11 cellular contexts compared by ENCODE assay signal in genomic region chr10:101939273-101939635, GRCh38.
DNase-seq lines count a peak whose midpoint lies in the region; ATAC-seq and TF ChIP-seq lines count a peak whose summit lies in the region.
"Had no signal": no experiment of that assay in that cellular context is flagged by ENCODE, and none has a peak within 500 bp of the region (broad histone marks: within the 10 kb centered on the region; RNA-seq: fewer than 3 reads in every experiment).

No MANE protein-coding gene starts in this region.

- H3K4me2 ChIP-seq in HCT116 (ENCODE audit: low read length) = peak overlapping the region; percentile 61

- H3K9me3 Mint-ChIP-seq in stimulated activated naive B cell treated with anti-CD40 and anti-IgM and Interleukin-4, amounts not matched to agents 10 μg/mL and 1 μg/mL and 100 μg/mL, for 72 hours = no peaks in the 10 kb centered on the region

- TF ChIP-seq RAD21 in HCT116 (IDR thresholded peaks at IDR 0.05; ENCODE audit: low read depth) = peak; percentile 32; the same call in 1 of the 2 replicates

- BruUV-seq in HCT116 (replicated peaks; lab: Mats Ljungman, UMichigan) = no TSS peak

- no peak for TF ChIP-seq CTCF in HCT116 (IDR thresholded peaks at IDR 0.05 in 2 of 3, conservative IDR thresholded peaks at IDR 0.05 in 1 of 3; ENCODE audit: borderline replicate concordance in 1 of 3, insufficient read depth in 1 of 3, low read depth in 2 of 3, low read length in 2 of 3)

- no peaks in the 10 kb centered on the region for H4K20me1 ChIP-seq in HCT116 (ENCODE audit: insufficient read depth)

- H2AFZ ChIP-seq in HCT116 (ENCODE audit: low read depth, low read length, poor library complexity, severe bottlenecking) = no peak overlapping the region

- intact Hi-C loops in HCT116 (cut with micrococcal nuclease) = no loop called here

- H3K79me2 ChIP-seq in HCT116 (ENCODE audit: insufficient read depth, low read length) = no peaks in the 10 kb centered on the region

- no peaks in the 10 kb centered on the region for H3K27me3 ChIP-seq in HCT116 (ENCODE audit: insufficient read depth, low read length)
- H3K27me3 ChIP-seq: pancreas had no signal

- H3K4me1 Mint-ChIP-seq in stimulated activated naive B cell treated with anti-CD40 and anti-IgM and Interleukin-4, amounts not matched to agents 10 μg/mL and 1 μg/mL and 100 μg/mL, for 72 hours = peaks cover 27 to 48% of the 10 kb centered on the region in 2 donors

- peak overlapping the region; percentile 35 for H3K9ac ChIP-seq in HCT116 (ENCODE audit: low read length)

- DNase-seq in HCT116 (ENCODE audit: low read depth, low spot score) = peak; percentile 87
- peak; percentile 67 for DNase-seq in glomerular endothelial cell (ENCODE audit: extremely low read depth, low read depth, low spot score)
- DNase-seq in stimulated activated naive B cell treated with anti-CD40 and anti-IgM and Interleukin-4, amounts not matched to agents 10 μg/mL and 1 μg/mL and 100 μg/mL, for 72 hours = no peak
- no peak for DNase-seq in NCI-H128 (lab: John Stamatoyannopoulos, UW; ENCODE audit: unreplicated experiment)
- DNase-seq in ureter (ENCODE audit: low spot score) = no peak
- DNase-seq in NCI-H345 treated with DMSO at 0.1 percent for 48 hours (lab: John Stamatoyannopoulos, UW; ENCODE audit: unreplicated experiment) = no peak
- DNase-seq: activated CD4-positive, alpha-beta T cell treated with anti-CD3 and anti-CD28 coated beads for 48 hours; pancreas; stimulated activated naive CD4-positive, alpha-beta T cell treated with Interleukin-2 at 50 U/mL for 16 hours had no signal

- POLR2A ChIA-PET in HCT116 (lab: Charles Lee) = interaction anchor here (0.7 to 1.7 kb wide), 6 partner anchors 9 to 23 kb away, joined by 3 to 5 read pairs (median 3); no protein-coding TSS in a partner anchor

- no peak for TF ChIP-seq POLR2A in HCT116 (IDR thresholded peaks at IDR 0.05; ENCODE audit: borderline replicate concordance, extremely low read depth, insufficient read depth, insufficient read length)

- H3K36me3 Mint-ChIP-seq in stimulated activated naive B cell treated with anti-CD40 and anti-IgM and Interleukin-4, amounts not matched to agents 10 μg/mL and 1 μg/mL and 100 μg/mL, for 72 hours = peaks cover 29 to 51% of the 10 kb centered on the region in 2 donors

- H3K4me1 ChIP-seq in HCT116 (ENCODE audit: control insufficient read depth in 1 of 2, insufficient read depth in 2 of 2, low read length in 2 of 2) = peaks cover 29 to 48% of the 10 kb centered on the region in 2 experiments
- H3K4me1 ChIP-seq: pancreas had no signal

- H3K9me2 ChIP-seq in HCT116 (ENCODE audit: insufficient read depth) = no peaks in the 10 kb centered on the region

- H3K36me3 ChIP-seq in HCT116 (ENCODE audit: control insufficient read depth in 1 of 2, insufficient read depth in 2 of 2, low read length in 2 of 2) = no peaks in the 10 kb centered on the region
- H3K36me3 ChIP-seq: pancreas had no signal

- peak overlapping the region; percentile 12 to 27; a peak in 3 of 4 replicates for H3K4me3 ChIP-seq in HCT116 (replicated peaks in 1 of 2; ENCODE audit: low read depth in 1 of 2, low read length in 2 of 2)
- H3K4me3 ChIP-seq: pancreas had no signal

- CTCF ChIA-PET in HCT116 (lab: Charles Lee) = interaction anchor here (1.9 kb wide), 1 partner anchor 99 kb away, joined by 5 read pairs; no protein-coding TSS in a partner anchor

- no peaks in the 10 kb centered on the region for H3K27me3 Mint-ChIP-seq in stimulated activated naive B cell treated with anti-CD40 and anti-IgM and Interleukin-4, amounts not matched to agents 10 μg/mL and 1 μg/mL and 100 μg/mL, for 72 hours

- RAD21 ChIA-PET in HCT116 (lab: Charles Lee; ENCODE audit: low non-redundant PET in 1 of 2, low total read pairs in 2 of 2, uncharacterized antibody in 2 of 2, unreplicated experiment in 2 of 2) = no interaction called here

- H3K27ac Mint-ChIP-seq in stimulated activated naive B cell treated with anti-CD40 and anti-IgM and Interleukin-4, amounts not matched to agents 10 μg/mL and 1 μg/mL and 100 μg/mL, for 72 hours = no peak overlapping the region

- ATAC-seq in HCT116 = peak; percentile 56
- ATAC-seq in SK-N-SH treated with all-trans-retinoic acid at 6 μM for 48 hours = peak; percentile 50
- peak; percentile 59 to 63 for ATAC-seq in stimulated activated naive B cell treated with anti-CD40 and anti-IgM and Interleukin-4, amounts not matched to agents 10 μg/mL and 1 μg/mL and 100 μg/mL, for 72 hours (replicated peaks)
- no peak for ATAC-seq in HG02840 (IDR thresholded peaks at IDR 0.05; ENCODE audit: low FRiP score, unreplicated experiment)

- no peaks in the 10 kb centered on the region for H3K9me3 ChIP-seq in HCT116 (ENCODE audit: control insufficient read depth in 1 of 2, insufficient read depth in 1 of 2, low read depth in 1 of 2, low read length in 2 of 2)
- H3K9me3 ChIP-seq: pancreas had no signal

- no peak overlapping the region for H3K4me3 Mint-ChIP-seq in stimulated activated naive B cell treated with anti-CD40 and anti-IgM and Interleukin-4, amounts not matched to agents 10 μg/mL and 1 μg/mL and 100 μg/mL, for 72 hours

- H3K27ac ChIP-seq in HCT116 (ENCODE audit: low read depth, low read length) = peak overlapping the region; percentile 37; the same call in 1 of the 2 replicates
- H3K27ac ChIP-seq: pancreas had no signal

TF ChIP-seq in HCT116, 20 proteins besides CTCF, POLR2A, EP300 and RAD21 (continues in another document):
- TF ChIP-seq SP1 (IDR thresholded peaks at IDR 0.05; ENCODE audit: low read depth) (peak; percentile 98), CEBPB (IDR thresholded peaks at IDR 0.05; ENCODE audit: low read depth) (peak; percentile 100), JUND (IDR thresholded peaks at IDR 0.05) (peak; percentile 98), SIN3A (IDR thresholded peaks at IDR 0.05; ENCODE audit: low read depth) (peak; percentile 71; the same call in 1 of the 2 replicates), TCF7L2 (IDR thresholded peaks at IDR 0.05; ENCODE audit: borderline replicate concordance, extremely low read depth, insufficient read depth, insufficient read length) (no peak), ZBTB33 (IDR thresholded peaks at IDR 0.05; ENCODE audit: extremely low read depth, insufficient replicate concordance, low read length) (peak; percentile 44), POLR2AphosphoS5 (IDR thresholded peaks at IDR 0.05; ENCODE audit: low read depth, low read length) (peak; percentile 72), FOSL1 (IDR thresholded peaks at IDR 0.05; ENCODE audit: low read depth) (peak; percentile 96), YY1 (IDR thresholded peaks at IDR 0.05; ENCODE audit: extremely low read depth, insufficient replicate concordance, low read depth, low read length) (peak; percentile 39)
- TF ChIP-seq, protein P1, sequence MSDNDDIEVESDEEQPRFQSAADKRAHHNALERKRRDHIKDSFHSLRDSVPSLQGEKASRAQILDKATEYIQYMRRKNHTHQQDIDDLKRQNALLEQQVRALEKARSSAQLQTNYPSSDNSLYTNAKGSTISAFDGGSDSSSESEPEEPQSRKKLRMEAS (IDR thresholded peaks at IDR 0.05) = peak; percentile 78

TF ChIP-seq in SK-N-SH treated with all-trans-retinoic acid at 6 μM for 48 hours, 23 proteins besides CTCF, POLR2A, EP300 and RAD21:
- TF ChIP-seq TCF4 (CRISPR knock-in tag; IDR thresholded peaks at IDR 0.05; ENCODE audit: borderline replicate concordance) = no peak
- TF ChIP-seq PATZ1 (CRISPR knock-in tag; IDR thresholded peaks at IDR 0.05; ENCODE audit: borderline replicate concordance) = no peak
- no peak for TF ChIP-seq SNAI2 (CRISPR knock-in tag; IDR thresholded peaks at IDR 0.05)

Comparison
In these comparisons a context has a peak if more than half of its experiments do, and no peak if none do; other contexts are left out.
1. DNase-seq: peak in HCT116 (single experiment) and glomerular endothelial cell (single experiment); none in stimulated activated naive B cell treated with anti-CD40 and anti-IgM and Interleukin-4, amounts not matched to agents 10 μg/mL and 1 μg/mL and 100 μg/mL, for 72 hours (single experiment), NCI-H128 (single experiment), ureter (single experiment) and NCI-H345 treated with DMSO at 0.1 percent for 48 hours (single experiment).